Comparison of ENCODE assay signal across 12 cellular contexts in genomic region chr18:63336366-63337099, GRCh38. TPM values are rescaled to one million over a fixed set of nuclear protein-coding genes. Genes with fewer than 3 reads are reported as not detected.
DNase-seq lines count a peak whose midpoint lies in the region; ATAC-seq and TF ChIP-seq lines count a peak whose summit lies in the region.
"Had no signal": no experiment of that assay in that cellular context is flagged by ENCODE, and none has a peak within 500 bp of the region (broad histone marks: within the 10 kb centered on the region; RNA-seq: fewer than 3 reads in every experiment).

No MANE protein-coding gene starts in this region.

- H3K4me2 ChIP-seq in mesenchymal stem cell (ENCODE audit: low read length, poor library complexity, severe bottlenecking), result no peak overlapping the region

- CTCF ChIA-PET in A673 (lab: Charles Lee), result no interaction called here

- peaks cover 13% of the 10 kb centered on the region for H3K79me1 ChIP-seq in mesenchymal stem cell (replicated peaks; ENCODE audit: low read length, poor library complexity, severe bottlenecking)

- H3K18ac ChIP-seq in mesenchymal stem cell (ENCODE audit: low read depth in 1 of 2, low read length in 2 of 2), result peak overlapping the region in 1 of 2 experiments; percentile 38

- no peaks in the 10 kb centered on the region for H3K27me3 ChIP-seq in A673 (replicated peaks; ENCODE audit: insufficient read depth, low read depth, low read length, poor library complexity)
- no peaks in the 10 kb centered on the region for H3K27me3 ChIP-seq in mesenchymal stem cell (ENCODE audit: control insufficient read depth in 1 of 2, insufficient read depth in 1 of 2, low read length in 2 of 2)
- H3K27me3 ChIP-seq: SJCRH30 had no signal

- peak overlapping the region; percentile 76 for H3K9ac ChIP-seq in mesenchymal stem cell (ENCODE audit: low read length)

- no peak overlapping the region for H2BK5ac ChIP-seq in mesenchymal stem cell (ENCODE audit: low read depth, low read length, poor library complexity, severe bottlenecking)

- no peak overlapping the region for H2BK12ac ChIP-seq in mesenchymal stem cell (ENCODE audit: low read length in 2 of 2)

- H3K23ac ChIP-seq in mesenchymal stem cell (ENCODE audit: low read length in 2 of 2), result no peak overlapping the region

- H3K27ac ChIP-seq in A673 (ENCODE audit: low read depth, low read length, poor library complexity, severe bottlenecking), result peak overlapping the region; percentile 6
- H3K27ac ChIP-seq in mesenchymal stem cell (ENCODE audit: low read length, poor library complexity, severe bottlenecking), result peak overlapping the region; percentile 89
- H3K27ac ChIP-seq: SJCRH30 had no signal

- intact Hi-C loops in A673 (cut with micrococcal nuclease; ENCODE audit: unreplicated experiment), result no loop called here

- TF ChIP-seq CTCF in A673 (conservative IDR thresholded peaks at IDR 0.05; ENCODE audit: low read depth, low read length), result no peak
- no peak for TF ChIP-seq CTCF in cardiac fibroblast (IDR thresholded peaks at IDR 0.05; ENCODE audit: low read depth, low read length)

- POLR2A ChIA-PET in A673 (lab: Charles Lee; ENCODE audit: low non-redundant PET), result no interaction called here

- H3K36me3 ChIP-seq in A673 (ENCODE audit: insufficient read depth, low read length, poor library complexity, severe bottlenecking) (peaks cover 99% of the 10 kb centered on the region), mesenchymal stem cell (ENCODE audit: control insufficient read depth in 1 of 2, insufficient read depth in 2 of 2, low read depth in 1 of 2, low read length in 2 of 2) (peaks cover 30 to 83% of the 10 kb centered on the region in 2 experiments)

- no peak overlapping the region for H2BK15ac ChIP-seq in mesenchymal stem cell (ENCODE audit: low read depth, poor library complexity, severe bottlenecking)

- H3K4me3 ChIP-seq in A673 (ENCODE audit: low read depth, low read length, poor library complexity, severe bottlenecking) (no peak overlapping the region), cardiac fibroblast (replicated peaks in 1 of 2; ENCODE audit: low read depth in 2 of 2, low read length in 2 of 2) (no peak overlapping the region), mesenchymal stem cell (ENCODE audit: insufficient read depth in 1 of 2, low read depth in 1 of 2, low read length in 2 of 2) (peak overlapping the region in 1 of 2 experiments; percentile 55)
- H3K4me3 ChIP-seq: SJCRH30 had no signal

- H4K91ac ChIP-seq in mesenchymal stem cell (ENCODE audit: low read length), result no peak overlapping the region

- no peak overlapping the region for H2BK120ac ChIP-seq in mesenchymal stem cell (ENCODE audit: low read depth, low read length)

- no peak overlapping the region for H3K4ac ChIP-seq in mesenchymal stem cell (ENCODE audit: low read depth in 1 of 2, low read length in 2 of 2)

- BruUV-seq in A673 (replicated peaks; lab: Mats Ljungman, UMichigan), result no TSS peak

- no peak overlapping the region for H2AK5ac ChIP-seq in mesenchymal stem cell (ENCODE audit: low read length, severe bottlenecking)

- WGBS in mesenchymal stem cell, result 36% methylated on average over 3 of the region's 8 CpGs

- H3K4me1 ChIP-seq in A673 (ENCODE audit: insufficient read depth, low read length, poor library complexity, severe bottlenecking) (peaks cover 20% of the 10 kb centered on the region), mesenchymal stem cell (ENCODE audit: control insufficient read depth, insufficient read depth, low read depth, low read length) (peaks cover 3% of the 10 kb centered on the region)
- H3K4me1 ChIP-seq: SJCRH30 had no signal

- H2AFZ ChIP-seq in mesenchymal stem cell (ENCODE audit: low read depth, low read length), result no peak overlapping the region

- peak; percentile 57 for DNase-seq in A673 (ENCODE audit: low spot score)
- peak; percentile 93 for DNase-seq in HS-5 (ENCODE audit: low read depth)
- DNase-seq in cardiac fibroblast (ENCODE audit: low read depth in 2 of 2), result peak; percentile 80 to 96
- DNase-seq in mesenchymal stem cell, result peak; percentile 90
- DNase-seq in NCI-H2081 treated with DMSO at 0.1 percent for 48 hours (lab: John Stamatoyannopoulos, UW), result no peak
- no peak for DNase-seq in GF-D8 (lab: John Stamatoyannopoulos, UW)
- DNase-seq in AML-193 (lab: John Stamatoyannopoulos, UW), result no peak
- DNase-seq: COR-L47, NCI-H1105 treated with DMSO at 0.1 percent for 48 hours, SJCRH30 had no signal

- H3K9me3 ChIP-seq in A673 (ENCODE audit: low read depth, low read length, poor library complexity, severe bottlenecking) (no peaks in the 10 kb centered on the region), mesenchymal stem cell (ENCODE audit: control insufficient read depth, low read length) (no peaks in the 10 kb centered on the region)
- H3K9me3 ChIP-seq: SJCRH30 had no signal

- no peak overlapping the region for H4K8ac ChIP-seq in mesenchymal stem cell (ENCODE audit: low read length)

- no peak for ATAC-seq in GM18517 (IDR thresholded peaks at IDR 0.05; ENCODE audit: unreplicated experiment)
- ATAC-seq: natural killer cell treated with Interleukin-12 subunit alpha and Interleukin-12 subunit beta and Interleukin-15 and Interleukin-18, amount 100 ng/mL, for 72 hours had no signal

- H3K14ac ChIP-seq in mesenchymal stem cell (ENCODE audit: low read length in 2 of 2), result no peak overlapping the region

RNA-seq across cellular contexts. Expression of gene BCL2, which starts 17.0 kb away (rescaled TPM):
- total RNA-seq in A673 (2021), result 19.6 and 24.9 TPM in 2 replicates
- polyA plus RNA-seq in mesenchymal stem cell (2013, experiment 1 of 2), result 0.28 TPM
- 0.19 TPM for polyA plus RNA-seq in mesenchymal stem cell (2013, experiment 2 of 2)

RNA-seq across cellular contexts. Expression of gene KDSR, which starts 30.5 kb away (rescaled TPM):
- 449 and 493 TPM in 2 replicates for total RNA-seq in A673 (2021)
- 27.4 TPM for polyA plus RNA-seq in mesenchymal stem cell (2013, experiment 1 of 2)
- polyA plus RNA-seq in mesenchymal stem cell (2013, experiment 2 of 2), result 28.3 TPM

Comparison
In these comparisons a context has a peak if more than half of its experiments do, and no peak if none do; other contexts are left out.
1. DNase-seq: peak in A673 (single experiment), HS-5 (single experiment), cardiac fibroblast (2 of 2) and mesenchymal stem cell (single experiment); none in NCI-H2081 treated with DMSO at 0.1 percent for 48 hours (single experiment), GF-D8 (single experiment) and AML-193 (0 of 2).